9 cellular contexts compared by ENCODE assay signal in genomic region chr10:74151879-74152722, GRCh38. TPM values are rescaled to one million over a fixed set of nuclear protein-coding genes. Genes with fewer than 3 reads are reported as not detected.
DNase-seq lines count a peak whose midpoint lies in the region; ATAC-seq, FAIRE-seq and TF ChIP-seq lines count a peak whose summit lies in the region.
"Had no signal": no experiment of that assay in that cellular context is flagged by ENCODE, and none has a peak within 500 bp of the region (broad histone marks: within the 10 kb centered on the region; RNA-seq: fewer than 3 reads in every experiment).

No MANE protein-coding gene starts in this region.

- peaks cover 9% of the 10 kb centered on the region for H3K36me3 Mint-ChIP-seq in activated naive CD8-positive, alpha-beta T cell
- peaks cover 17% of the 10 kb centered on the region for H3K36me3 Mint-ChIP-seq in activated naive CD8-positive, alpha-beta T cell treated with anti-CD3 and anti-CD28 coated beads, Interleukin-2, amount 50 U/mL, for 24 hours (ENCODE audit: low read depth)

- no peaks in the 10 kb centered on the region for H3K9me3 Mint-ChIP-seq in activated naive CD8-positive, alpha-beta T cell (ENCODE audit: low read depth)
- H3K9me3 Mint-ChIP-seq in activated naive CD8-positive, alpha-beta T cell treated with anti-CD3 and anti-CD28 coated beads, Interleukin-2, amount 50 U/mL, for 24 hours: no peaks in the 10 kb centered on the region
- H3K9me3 Mint-ChIP-seq: brain had no signal

- FAIRE-seq in HepG2 (lab: Jason Lieb, UNC): no peak

- H3K27me3 Mint-ChIP-seq in activated naive CD8-positive, alpha-beta T cell: no peaks in the 10 kb centered on the region
- no peaks in the 10 kb centered on the region for H3K27me3 Mint-ChIP-seq in activated naive CD8-positive, alpha-beta T cell treated with anti-CD3 and anti-CD28 coated beads, Interleukin-2, amount 50 U/mL, for 24 hours

- H2AFZ ChIP-seq in HepG2 (ENCODE audit: low read length): peak overlapping the region; percentile 52

- H3K9ac ChIP-seq in adipocyte (ENCODE audit: low read length) (peak overlapping the region; percentile 97), HepG2 (ENCODE audit: insufficient read depth, low read depth, low read length) (peak overlapping the region; percentile 96)

- no peaks in the 10 kb centered on the region for H3K27me3 ChIP-seq in adipocyte (replicated peaks; ENCODE audit: control insufficient read depth, insufficient read depth, low read length)
- peaks cover 0 to 4% of the 10 kb centered on the region in 2 experiments; a peak in 1 of 5 replicates for H3K27me3 ChIP-seq in HepG2 (ENCODE audit: control insufficient read depth in 1 of 2, insufficient read depth in 2 of 2, low read length in 2 of 2)
- H3K27me3 ChIP-seq in upper lobe of left lung: no peaks in the 10 kb centered on the region

- no TSS peak for BruUV-seq in HepG2 (replicated peaks; lab: Mats Ljungman, UMichigan)

- DNase-seq in activated naive CD8-positive, alpha-beta T cell treated with anti-CD3 and anti-CD28 coated beads, Interleukin-2, amount 50 U/mL, for 24 hours: no peak
- DNase-seq in adipocyte (ENCODE audit: low read depth): peak; percentile 38
- DNase-seq in HepG2 (ENCODE audit: low spot score): no peak
- DNase-seq in upper lobe of left lung: no peak
- no peak for DNase-seq in OCI-M2 (lab: John Stamatoyannopoulos, UW; ENCODE audit: unreplicated experiment)
- DNase-seq in cerebellum (ENCODE audit: low spot score): no peak
- DNase-seq in activated CD8-positive, alpha-beta memory T cell treated with anti-CD3 and anti-CD28 coated beads, Interleukin-2, amount 50 U/mL, for 48 hours: no peak

- H3K36me3 ChIP-seq in adipocyte (ENCODE audit: control insufficient read depth, insufficient read depth, low read length, severe bottlenecking) (peaks cover 2% of the 10 kb centered on the region), HepG2 (replicated peaks in 1 of 2; ENCODE audit: control insufficient read depth in 1 of 2, insufficient read depth in 2 of 2, low read length in 2 of 2) (peaks cover 0 to 1% of the 10 kb centered on the region in 2 experiments; a peak in 1 of 5 replicates), upper lobe of left lung (no peaks in the 10 kb centered on the region)

- no peak for TF ChIP-seq RAD21 in HepG2 (CRISPR knock-in tag; IDR thresholded peaks at IDR 0.05)

- H3K4me1 Mint-ChIP-seq in activated naive CD8-positive, alpha-beta T cell (ENCODE audit: low read depth): peaks cover 35% of the 10 kb centered on the region
- H3K4me1 Mint-ChIP-seq in activated naive CD8-positive, alpha-beta T cell treated with anti-CD3 and anti-CD28 coated beads, Interleukin-2, amount 50 U/mL, for 24 hours: peaks cover 41% of the 10 kb centered on the region

- peak overlapping the region; percentile 78 for H3K27ac Mint-ChIP-seq in activated naive CD8-positive, alpha-beta T cell
- H3K27ac Mint-ChIP-seq in activated naive CD8-positive, alpha-beta T cell treated with anti-CD3 and anti-CD28 coated beads, Interleukin-2, amount 50 U/mL, for 24 hours: no peak overlapping the region

- H3K4me3 ChIP-seq in adipocyte (ENCODE audit: low read length): peak overlapping the region; percentile 99
- H3K4me3 ChIP-seq in HepG2 (replicated peaks in 1 of 3; ENCODE audit: insufficient read depth in 1 of 3, low read depth in 2 of 3, low read length in 3 of 3): peak overlapping the region; percentile 80 to 96 (median 91)
- peak overlapping the region; percentile 61 to 93 (median 78) for H3K4me3 ChIP-seq in upper lobe of left lung

- POLR2A ChIA-PET in HepG2 (lab: Yijun Ruan, JAX): interaction anchor here (0.8 to 3.0 kb wide), 6 partner anchors 10 to 61 kb away, joined by 3 to 45 read pairs (median 4); no protein-coding TSS in a partner anchor

- peaks cover 23% of the 10 kb centered on the region for H3K4me1 ChIP-seq in adipocyte (ENCODE audit: control insufficient read depth, insufficient read depth, low read length)
- peaks cover 58% of the 10 kb centered on the region for H3K4me1 ChIP-seq in HepG2 (ENCODE audit: insufficient read depth, low read length)
- H3K4me1 ChIP-seq in upper lobe of left lung: peaks cover 26 to 48% (median 27%) of the 10 kb centered on the region in 4 donors

- peak overlapping the region; percentile 95 for H3K27ac ChIP-seq in HepG2 (ENCODE audit: extremely low read length, insufficient read depth, low read length)
- H3K27ac ChIP-seq in upper lobe of left lung: peak overlapping the region; percentile 76 to 91 (median 90)

- in situ Hi-C loops in HepG2 (cut with HindIII; ENCODE audit: extremely low pct_ligation_motif_present, low pct_unique_long_range_greater_than_20kb): no loop called here

- H3K9me3 ChIP-seq in adipocyte (ENCODE audit: control insufficient read depth, low read length) (no peaks in the 10 kb centered on the region), HepG2 (ENCODE audit: low read length) (no peaks in the 10 kb centered on the region), upper lobe of left lung (no peaks in the 10 kb centered on the region)

- intact Hi-C loops in HepG2 (cut with micrococcal nuclease; ENCODE audit: unreplicated experiment): loop anchor here (2.0 to 10.0 kb wide), 2 partner anchors 25 to 63 kb away; no protein-coding TSS in a partner anchor

- H3K79me2 ChIP-seq in HepG2 (ENCODE audit: insufficient read depth, low read length): peaks cover 77% of the 10 kb centered on the region

- no peak for TF ChIP-seq EP300 in HepG2 (IDR thresholded peaks at IDR 0.05; ENCODE audit: low read depth in 2 of 2, low read length in 2 of 2)
- TF ChIP-seq EP300 in HepG2 (CRISPR knock-in tag; IDR thresholded peaks at IDR 0.05; ENCODE audit: borderline replicate concordance): no peak
- no peak for TF ChIP-seq EP300 in upper lobe of left lung (IDR thresholded peaks at IDR 0.05)

- TF ChIP-seq POLR2A in HepG2 (IDR thresholded peaks at IDR 0.05; ENCODE audit: insufficient read depth in 1 of 2, low read depth in 2 of 2, low read length in 2 of 2) (no peak), upper lobe of left lung (IDR thresholded peaks at IDR 0.05) (no peak)

- H4K20me1 ChIP-seq in HepG2 (ENCODE audit: insufficient read depth, low read length): no peaks in the 10 kb centered on the region

- no peak for TF ChIP-seq CTCF in HepG2 (CRISPR knock-in tag; IDR thresholded peaks at IDR 0.05)
- TF ChIP-seq CTCF in upper lobe of left lung (IDR thresholded peaks at IDR 0.05): no peak

- H3K4me2 ChIP-seq in HepG2 (ENCODE audit: low read depth, low read length): peak overlapping the region; percentile 95

- H3K4me3 Mint-ChIP-seq in activated naive CD8-positive, alpha-beta T cell: peak overlapping the region; percentile 68
- no peak overlapping the region for H3K4me3 Mint-ChIP-seq in activated naive CD8-positive, alpha-beta T cell treated with anti-CD3 and anti-CD28 coated beads, Interleukin-2, amount 50 U/mL, for 24 hours

- 6% methylated on average over 5 of the region's 5 CpGs for WGBS in HepG2 (ENCODE audit: low lambda C conversion rate)
- WGBS in upper lobe of left lung, 2 donors: 24 to 25% methylated on average over 5 of the region's 5 CpGs

- CTCF ChIA-PET in HepG2 (lab: Yijun Ruan, JAX; ENCODE audit: low intra/inter-chr PET ratio, low total read pairs): interaction anchor here (0.9 kb wide), 1 partner anchor 61 kb away, joined by 5 read pairs; no protein-coding TSS in a partner anchor

- no peak for ATAC-seq in activated naive CD8-positive, alpha-beta T cell treated with anti-CD3 and anti-CD28 coated beads, Interleukin-2, amount 50 U/mL, for 24 hours
- ATAC-seq in HepG2 (no peak), upper lobe of left lung (ENCODE audit: low FRiP score in 2 of 2) (no peak)

RNA-seq across cellular contexts. Expression of gene ADK, which starts 1.1 kb away (rescaled TPM):
- total RNA-seq in HepG2 (2016; rRNA removed; fragmentation: Illumina TruSeq; extraction: Trizol): 79.1 and 129 TPM in 2 replicates
- total RNA-seq in HepG2 (2016; cell fraction: cytosol; rRNA removed; fragmentation: Illumina TruSeq; extraction: Trizol; ENCODE audit: low read depth): 26.6 and 27.5 TPM in 2 replicates
- 75.9 and 131 TPM in 2 replicates for total RNA-seq in HepG2 (2016; cell fraction: insoluble cytoplasmic fraction; rRNA removed; fragmentation: Illumina TruSeq; extraction: Trizol)
- total RNA-seq in HepG2 (2016; cell fraction: membrane; rRNA removed; fragmentation: Illumina TruSeq; extraction: Trizol): 36.9 and 37.6 TPM in 2 replicates
- 68.1 and 76.5 TPM in 2 replicates for total RNA-seq in HepG2 (2016; cell fraction: nucleus; rRNA removed; fragmentation: Illumina TruSeq; extraction: Trizol)
- 35.0 and 48.6 TPM in 2 replicates for polyA plus RNA-seq in HepG2 (2011; rRNA removed)
- polyA plus RNA-seq in HepG2 (2011; cell fraction: cytosol; rRNA removed): 21.6 and 31.1 TPM in 2 replicates
- 9.1 and 9.6 TPM in 2 replicates for polyA plus RNA-seq in HepG2 (2011; cell fraction: nucleus; rRNA removed)
- 33.5 and 43.4 TPM in 2 replicates for polyA plus RNA-seq in HepG2 (2012)
- 32.5 and 34.3 TPM in 2 replicates for polyA plus RNA-seq in HepG2 (2016; cell fraction: cytosol; fragmentation: Illumina TruSeq; extraction: Trizol; ENCODE audit: low read depth)
- 174 and 182 TPM in 2 replicates for polyA plus RNA-seq in HepG2 (2016; cell fraction: insoluble cytoplasmic fraction; fragmentation: Illumina TruSeq; extraction: Trizol; ENCODE audit: low read depth)
- polyA plus RNA-seq in HepG2 (2016; cell fraction: membrane; fragmentation: Illumina TruSeq; extraction: Trizol; ENCODE audit: low read depth): 35.0 and 37.9 TPM in 2 replicates
- polyA plus RNA-seq in HepG2 (2016; cell fraction: nucleus; fragmentation: Illumina TruSeq; extraction: Trizol; ENCODE audit: insufficient read depth, low read depth): 48.1 and 53.1 TPM in 2 replicates
- 13.1 and 16.9 TPM in 2 replicates for polyA minus RNA-seq in HepG2 (2011; rRNA and poly(A)+ RNA removed; ENCODE audit: low replicate concordance)
- 17.2 and 21.8 TPM in 2 replicates for polyA minus RNA-seq in HepG2 (2011; cell fraction: cytosol; rRNA and poly(A)+ RNA removed)
- 77.4 and 91.6 TPM in 2 replicates for polyA minus RNA-seq in HepG2 (2011; cell fraction: nucleus; rRNA and poly(A)+ RNA removed)
- total RNA-seq in upper lobe of left lung: 100 to 1,000 TPM in 1 of 6 donors, 10 to 100 TPM in 5; 27.9 to 123 (median 48.1) TPM
- 44.1 TPM for total RNA-seq in cerebellum

RNA-seq across cellular contexts. Expression of gene AP3M1, which starts 1.5 kb away (rescaled TPM):
- 31.6 and 51.1 TPM in 2 replicates for total RNA-seq in HepG2 (2016; rRNA removed; fragmentation: Illumina TruSeq; extraction: Trizol)
- 3.0 and 3.7 TPM in 2 replicates for total RNA-seq in HepG2 (2016; cell fraction: cytosol; rRNA removed; fragmentation: Illumina TruSeq; extraction: Trizol; ENCODE audit: low read depth)
- 33.1 and 46.7 TPM in 2 replicates for total RNA-seq in HepG2 (2016; cell fraction: insoluble cytoplasmic fraction; rRNA removed; fragmentation: Illumina TruSeq; extraction: Trizol)
- 10.2 and 13.3 TPM in 2 replicates for total RNA-seq in HepG2 (2016; cell fraction: membrane; rRNA removed; fragmentation: Illumina TruSeq; extraction: Trizol)
- total RNA-seq in HepG2 (2016; cell fraction: nucleus; rRNA removed; fragmentation: Illumina TruSeq; extraction: Trizol): 23.1 and 30.8 TPM in 2 replicates
- 23.7 and 29.0 TPM in 2 replicates for polyA plus RNA-seq in HepG2 (2011; rRNA removed)
- 12.2 and 18.6 TPM in 2 replicates for polyA plus RNA-seq in HepG2 (2011; cell fraction: cytosol; rRNA removed)
- 16.9 and 19.8 TPM in 2 replicates for polyA plus RNA-seq in HepG2 (2011; cell fraction: nucleus; rRNA removed)
- polyA plus RNA-seq in HepG2 (2012): 23.2 and 28.6 TPM in 2 replicates
- 1.9 and 2.0 TPM in 2 replicates for polyA plus RNA-seq in HepG2 (2016; cell fraction: cytosol; fragmentation: Illumina TruSeq; extraction: Trizol; ENCODE audit: low read depth)
- 42.8 and 44.8 TPM in 2 replicates for polyA plus RNA-seq in HepG2 (2016; cell fraction: insoluble cytoplasmic fraction; fragmentation: Illumina TruSeq; extraction: Trizol; ENCODE audit: low read depth)
- 5.4 and 5.6 TPM in 2 replicates for polyA plus RNA-seq in HepG2 (2016; cell fraction: membrane; fragmentation: Illumina TruSeq; extraction: Trizol; ENCODE audit: low read depth)
- polyA plus RNA-seq in HepG2 (2016; cell fraction: nucleus; fragmentation: Illumina TruSeq; extraction: Trizol; ENCODE audit: insufficient read depth, low read depth): 31.0 and 32.0 TPM in 2 replicates
- polyA minus RNA-seq in HepG2 (2011; rRNA and poly(A)+ RNA removed; ENCODE audit: low replicate concordance): 19.8 and 58.2 TPM in 2 replicates
- polyA minus RNA-seq in HepG2 (2011; cell fraction: cytosol; rRNA and poly(A)+ RNA removed): 23.2 and 23.7 TPM in 2 replicates
- polyA minus RNA-seq in HepG2 (2011; cell fraction: nucleus; rRNA and poly(A)+ RNA removed): 43.5 and 43.8 TPM in 2 replicates
- total RNA-seq in upper lobe of left lung: 10 to 100 TPM; 11.4 to 36.1 (median 25.3) TPM
- total RNA-seq in cerebellum: 43.3 TPM
